In genomic region chr3:186121271-186121670, GRCh38 we compare ENCODE assay signal across 21 cellular contexts.
"Had no signal": no experiment of that assay in that cellular context is flagged by ENCODE, and none has a peak within 500 bp of the region (broad histone marks: within the 10 kb centered on the region; RNA-seq: fewer than 3 reads in every experiment).

No MANE protein-coding gene starts in this region.

- ATAC-seq: mucosa of descending colon; natural killer cell treated with Interleukin-12 subunit alpha and Interleukin-12 subunit beta and Interleukin-15 and Interleukin-18, amount 100 ng/mL, for 72 hours; stimulated activated naive CD8-positive, alpha-beta T cell treated with anti-CD3 and anti-CD28 coated beads, Interleukin-15, amount 100 ng/mL, for 72 hours had no signal

- H3K9me3 ChIP-seq: esophagus muscularis mucosa, mucosa of descending colon, neutrophil, suprapubic skin had no signal

- H3K27me3 ChIP-seq: esophagus muscularis mucosa had no signal

- H3K27ac ChIP-seq: coronary artery, esophagus muscularis mucosa, neutrophil, parathyroid adenoma, suprapubic skin had no signal

- H3K36me3 ChIP-seq: esophagus muscularis mucosa, neutrophil, suprapubic skin had no signal

- H3K4me1 ChIP-seq: esophagus muscularis mucosa, parathyroid adenoma had no signal

- DNase-seq: dermis blood vessel endothelial cell; effector memory CD4-positive, alpha-beta T cell; foreskin melanocyte; glutamatergic neuron; hypothalamus; mesenchymal stem cell; mucosa of descending colon; naive B cell; stimulated activated CD4-positive, alpha-beta T cell treated with anti-CD3 and anti-CD28 coated beads, Interleukin-12 subunit alpha, Interleukin-12 subunit beta, amount 100 ng/mL, for 4 hours; stimulated activated CD4-positive, alpha-beta T cell treated with anti-CD3 and anti-CD28 coated beads, Interleukin-1b, Interleukin-23, amount 100 ng/mL, for 48 hours; stimulated activated CD4-positive, alpha-beta T cell treated with anti-CD3 and anti-CD28 coated beads, Interleukin-4, amount 100 ng/mL, for 1 hour; stimulated activated CD8-positive, alpha-beta memory T cell treated with anti-CD3 and anti-CD28 coated beads, Interleukin-4, amount 100 ng/mL, for 48 hours; stimulated activated naive CD4-positive, alpha-beta T cell; stimulated activated naive CD8-positive, alpha-beta T cell treated with anti-CD3 and anti-CD28 coated beads, Interleukin-15, amount 100 ng/mL, for 72 hours had no signal

- H3K4me3 ChIP-seq: coronary artery, esophagus muscularis mucosa, mucosa of descending colon, smooth muscle cell, suprapubic skin had no signal

- H3K9ac ChIP-seq: parathyroid adenoma had no signal
